Comparison of ENCODE assay signal across 1 cellular context in the genomic region with DNA sequence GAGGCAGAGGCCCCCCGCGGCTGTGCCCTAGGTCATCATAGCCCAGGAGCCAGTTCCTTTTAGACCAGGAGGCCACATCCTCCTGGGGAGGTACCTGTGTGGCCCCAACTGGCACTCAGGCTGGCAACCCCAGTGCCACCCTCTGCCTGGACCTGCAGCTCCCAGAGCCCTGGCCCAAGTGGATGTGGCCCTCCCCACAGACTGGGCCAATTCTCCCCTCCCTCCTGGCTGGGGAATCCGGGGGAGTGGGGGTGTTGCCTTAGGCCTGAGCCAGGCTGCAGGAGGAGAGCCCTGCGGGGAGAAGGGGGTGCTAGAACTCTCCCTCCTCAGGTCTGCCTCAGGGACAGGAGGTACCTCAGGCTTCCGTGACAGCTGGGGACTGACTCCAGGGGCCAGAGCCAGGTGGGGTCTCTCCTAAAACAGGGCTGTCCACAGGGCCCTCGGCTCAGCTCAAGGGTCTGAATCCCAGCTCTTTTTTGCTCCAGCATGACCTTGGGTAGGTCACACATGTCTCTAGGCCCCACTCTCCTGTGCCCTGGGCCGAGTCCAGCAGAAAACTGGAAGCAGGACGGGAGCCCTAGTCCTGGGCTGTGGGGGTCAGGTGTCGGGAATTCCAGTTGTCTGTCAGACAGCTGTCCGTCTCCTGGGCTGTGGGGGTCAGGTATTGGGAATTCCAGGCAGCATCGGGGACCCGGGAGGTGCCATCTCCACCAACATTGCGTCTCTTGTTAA.
A peak's percentile ranks its signal among the peaks of the same experiment; 100 is the strongest.
TF ChIP-seq lines count a peak whose summit lies in the region.

No MANE protein-coding gene starts in this region.

TF ChIP-seq in HepG2, 621 proteins besides CTCF, POLR2A, EP300 and RAD21:
- 0 out of 2 replicates have a peak, but pooled peaks have one; percentile 6 for TF ChIP-seq ZNF772 (CRISPR knock-in tag; IDR thresholded peaks at IDR 0.05)
- no peak for TF ChIP-seq ZNF83 (CRISPR knock-in tag; IDR thresholded peaks at IDR 0.05; ENCODE audit: borderline replicate concordance)
- 0 out of 2 replicates have a peak, but pooled peaks have one; percentile 55 for TF ChIP-seq ESRRA (CRISPR knock-in tag; IDR thresholded peaks at IDR 0.05; ENCODE audit: low read depth)
- peak; percentile 69; the same call in 1 of the 2 replicates for TF ChIP-seq HNRNPL (IDR thresholded peaks at IDR 0.05; ENCODE audit: low read depth, low read length)
- no peak for TF ChIP-seq CEBPG (CRISPR knock-in tag; IDR thresholded peaks at IDR 0.05)
- TF ChIP-seq ZNF501 (CRISPR knock-in tag; IDR thresholded peaks at IDR 0.05), result peak; percentile 8; the same call in 1 of the 2 replicates
- TF ChIP-seq ZFX (CRISPR knock-in tag; IDR thresholded peaks at IDR 0.05; ENCODE audit: low read depth), result peak; percentile 50; the same call in 1 of the 2 replicates
